In genomic region chr3:188827078-188827477, GRCh38 we compare ENCODE assay signal across 19 cellular contexts.
"Had no signal": no experiment of that assay in that cellular context is flagged by ENCODE, and none has a peak within 500 bp of the region (broad histone marks: within the 10 kb centered on the region; RNA-seq: fewer than 3 reads in every experiment).

No MANE protein-coding gene starts in this region.

- H3K4me3 Mint-ChIP-seq: activated naive CD8-positive, alpha-beta T cell; naive B cell; neural crest cell had no signal

- ATAC-seq: left ventricle myocardium superior, right cardiac atrium had no signal

- H3K36me3 ChIP-seq: heart left ventricle, spleen, tibial nerve had no signal

- H3K4me3 ChIP-seq: coronary artery, heart left ventricle, SK-N-MC, spleen, tibial nerve had no signal

- DNase-seq: activated CD4-positive, alpha-beta T cell treated with anti-CD3 and anti-CD28 coated beads for 4 hours; activated CD4-positive, CD25-positive, alpha-beta regulatory T cell; activated CD8-positive, alpha-beta memory T cell treated with anti-CD3 and anti-CD28 coated beads for 24 hours; activated effector memory CD4-positive, alpha-beta T cell treated with Interleukin-2 at 50 U/mL for 16 hours; activated naive CD4-positive, alpha-beta T cell treated with Interleukin-2 at 50 U/mL for 16 hours; anterior cingulate cortex; heart left ventricle; left ventricle myocardium superior; mammary epithelial cell; naive B cell; occipital lobe; right cardiac atrium; spleen; stimulated activated naive CD4-positive, alpha-beta T cell treated with Interleukin-2 at 50 U/mL for 16 hours had no signal

- H3K27me3 ChIP-seq: heart left ventricle, spleen, tibial nerve had no signal

- H3K27ac ChIP-seq: coronary artery, heart left ventricle, SK-N-MC, spleen, tibial nerve had no signal

- H3K27me3 Mint-ChIP-seq: activated naive CD8-positive, alpha-beta T cell; naive B cell had no signal

- H3K27ac Mint-ChIP-seq: activated naive CD8-positive, alpha-beta T cell had no signal

- H3K9me3 ChIP-seq: heart left ventricle, spleen, tibial nerve had no signal

- H3K36me3 Mint-ChIP-seq: naive B cell had no signal

- H3K9me3 Mint-ChIP-seq: naive B cell had no signal
